Comparison of ENCODE assay signal across 8 cellular contexts in the genomic region with DNA sequence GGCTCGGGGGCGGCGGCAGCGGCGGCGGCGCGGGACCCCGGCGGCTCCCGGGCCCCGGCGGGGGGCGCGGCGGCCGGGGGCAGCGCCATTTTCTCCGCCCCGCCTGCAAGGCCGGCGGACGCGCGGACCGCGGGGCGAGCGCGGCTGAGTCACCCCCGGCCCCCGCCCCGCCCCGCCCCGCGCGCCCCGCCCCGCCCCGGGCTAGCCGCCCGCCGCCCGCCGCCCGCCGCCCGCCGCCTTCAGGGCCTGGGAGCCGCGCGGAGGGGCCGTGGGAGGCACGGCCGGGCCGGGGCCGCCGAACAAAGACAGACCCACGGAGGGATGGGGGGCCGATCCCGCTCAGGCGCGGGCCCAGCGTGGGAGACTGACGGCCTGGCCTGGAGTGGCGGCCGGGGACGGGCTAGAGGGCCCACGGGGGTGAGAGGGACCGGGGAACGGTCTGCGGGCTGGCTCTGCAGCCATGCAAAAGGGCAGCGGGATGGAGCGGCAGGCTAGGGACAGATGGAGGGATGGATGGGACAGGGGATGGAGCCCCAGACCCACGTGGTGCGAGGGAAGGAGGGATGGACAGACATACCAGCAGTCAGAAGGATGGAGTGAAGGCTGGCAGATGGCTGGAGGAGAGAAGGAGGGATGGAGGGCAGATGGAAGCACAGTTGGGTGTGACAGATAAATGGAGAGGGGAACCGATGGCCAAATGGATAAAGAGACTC. TPM values are rescaled to one million over a fixed set of nuclear protein-coding genes. Genes with fewer than 3 reads are reported as not detected.
DNase-seq lines count a peak whose midpoint lies in the region; ATAC-seq and TF ChIP-seq lines count a peak whose summit lies in the region.

Gene EIF4E3, minus strand, starts transcription at position 124 of the 713 bp plus-strand sequence. Its CDS starts 35 bp downstream, at position 89.

- no peaks in the 10 kb centered on the region for H3K4me1 ChIP-seq in Panc1 (ENCODE audit: control insufficient read depth, insufficient read depth, low read length)
- H3K4me1 ChIP-seq in heart right ventricle, result peaks cover 3 to 66% (median 19%) of the 10 kb centered on the region in 9 donors
- peaks cover 6 to 14% of the 10 kb centered on the region in 2 experiments for H3K4me1 ChIP-seq in trophoblast cell (ENCODE audit: control insufficient read depth in 1 of 2, insufficient read depth in 2 of 2, low read length in 2 of 2)

- H3K4me3 Mint-ChIP-seq in activated naive CD8-positive, alpha-beta T cell treated with anti-CD3 and anti-CD28 coated beads, Interleukin-2, amount 50 U/mL, for 24 hours, result peak within 1 kb of the TSS; percentile 91

- H3K9me3 ChIP-seq in Panc1 (ENCODE audit: control insufficient read depth, insufficient read depth, low read depth, low read length), result no peaks in the 10 kb centered on the region
- no peaks in the 10 kb centered on the region for H3K9me3 ChIP-seq in heart right ventricle
- peaks cover 3% of the 10 kb centered on the region for H3K9me3 ChIP-seq in trophoblast cell (ENCODE audit: insufficient read depth, low read depth, low read length)

- H2BK5ac ChIP-seq in trophoblast cell (ENCODE audit: low read depth, low read length, poor library complexity), result no peak within 1 kb of the TSS

- H3K36me3 ChIP-seq in Panc1 (ENCODE audit: control insufficient read depth, insufficient read depth, low read length), result no peaks in the 10 kb centered on the region
- H3K36me3 ChIP-seq in heart right ventricle, result no peaks in the 10 kb centered on the region
- no peaks in the 10 kb centered on the region for H3K36me3 ChIP-seq in trophoblast cell (ENCODE audit: control insufficient read depth in 1 of 2, insufficient read depth in 2 of 2, low read length in 2 of 2)

- H2BK12ac ChIP-seq in trophoblast cell (ENCODE audit: low read length), result no peak within 1 kb of the TSS

- TF ChIP-seq CTCF in Panc1 (IDR thresholded peaks at IDR 0.05) (no peak), heart right ventricle (IDR thresholded peaks at IDR 0.05) (no peak)

- H3K36me3 Mint-ChIP-seq in activated naive CD8-positive, alpha-beta T cell treated with anti-CD3 and anti-CD28 coated beads, Interleukin-2, amount 50 U/mL, for 24 hours (ENCODE audit: low read depth), result no peaks in the 10 kb centered on the region

- no peak within 1 kb of the TSS for H3K9ac ChIP-seq in trophoblast cell (ENCODE audit: low read length)

- H3K14ac ChIP-seq in trophoblast cell (ENCODE audit: low read length), result peak within 1 kb of the TSS; percentile 65

- WGBS in heart right ventricle, 2 donors, result 2 to 4% methylated on average over 28 to 77 of the region's 77 CpGs
- no CpG with 5 or more reads among the region's 77 CpGs for WGBS in trophoblast cell (ENCODE audit: extremely low coverage, insufficient coverage, insufficient read length)

- H2AFZ ChIP-seq in trophoblast cell (ENCODE audit: insufficient read depth, low read length, poor library complexity), result peak within 1 kb of the TSS; percentile 61

- no peak within 1 kb of the TSS for H3K23ac ChIP-seq in trophoblast cell (ENCODE audit: low read length)

- POLR2A ChIA-PET in Panc1 (lab: Charles Lee), result no interaction called here

- no peak within 1 kb of the TSS for H2BK120ac ChIP-seq in trophoblast cell (ENCODE audit: insufficient read depth, low read length, poor library complexity)

- H3K27ac Mint-ChIP-seq in activated naive CD8-positive, alpha-beta T cell treated with anti-CD3 and anti-CD28 coated beads, Interleukin-2, amount 50 U/mL, for 24 hours, result peak within 1 kb of the TSS; percentile 92

- H3K79me1 ChIP-seq in trophoblast cell (ENCODE audit: low read length), result no peaks in the 10 kb centered on the region

- intact Hi-C loops in Panc1 (cut with micrococcal nuclease; ENCODE audit: unreplicated experiment) (no loop called here), heart right ventricle (cut with DNase I) (loop anchor here in 5 of 10 donors (5.0 to 10.0 kb wide), 4 partner anchors 132 to 1359 kb away; partner anchors contain the start of gene SHQ1 (in 2 of the 5))

- no peak within 1 kb of the TSS for H3K27ac ChIP-seq in Panc1 (ENCODE audit: low read length)
- H3K27ac ChIP-seq in heart right ventricle, result peak within 1 kb of the TSS in 9 of 10 donors; percentile 70 to 92 (median 76)
- H3K27ac ChIP-seq in trophoblast cell (ENCODE audit: low read depth, low read length), result no peak within 1 kb of the TSS

- no peak within 1 kb of the TSS for H2AK5ac ChIP-seq in trophoblast cell (ENCODE audit: low read length)

- H3K27me3 ChIP-seq in Panc1 (ENCODE audit: control insufficient read depth, insufficient read depth, low read length) (peaks cover 18% of the 10 kb centered on the region), heart right ventricle (no peaks in the 10 kb centered on the region), trophoblast cell (ENCODE audit: insufficient read depth, low read length) (peaks cover 18% of the 10 kb centered on the region)

- in situ Hi-C loops in Panc1 (cut with HindIII; ENCODE audit: low pct_unique_long_range_greater_than_20kb, low sequenced_read_pairs), result no loop called here

- CTCF ChIA-PET in Panc1 (lab: Charles Lee), result no interaction called here

- no peak within 1 kb of the TSS for H3K4ac ChIP-seq in trophoblast cell (ENCODE audit: low read depth, low read length)

- DNase-seq in ELR (ENCODE audit: low read depth) (peak; percentile 49), HCEC 1CT (peak; percentile 14), Panc1 (ENCODE audit: low read depth, low spot score) (no peak), heart right ventricle (peak in 1 of 2 donors; percentile 46), trophoblast cell (peak in 1 of 2 donors; percentile 46), SKM-1 (lab: John Stamatoyannopoulos, UW; ENCODE audit: unreplicated experiment) (no peak), cortex of kidney (lab: John Stamatoyannopoulos, UW) (no peak)
- peak; percentile 42 for DNase-seq in activated naive CD8-positive, alpha-beta T cell treated with anti-CD3 and anti-CD28 coated beads, Interleukin-2, amount 50 U/mL, for 24 hours

- H3K4me1 Mint-ChIP-seq in activated naive CD8-positive, alpha-beta T cell treated with anti-CD3 and anti-CD28 coated beads, Interleukin-2, amount 50 U/mL, for 24 hours, result peaks cover 65% of the 10 kb centered on the region

- ATAC-seq in Panc1, result peak; percentile 68
- peak; percentile 27 for ATAC-seq in activated naive CD8-positive, alpha-beta T cell treated with anti-CD3 and anti-CD28 coated beads, Interleukin-2, amount 50 U/mL, for 24 hours
- peak; percentile 40 to 78 (median 64) for ATAC-seq in heart right ventricle

- peaks cover 2% of the 10 kb centered on the region for H3K79me2 ChIP-seq in trophoblast cell (ENCODE audit: control insufficient read depth, insufficient read depth, low read length, poor library complexity)

- peak within 1 kb of the TSS; percentile 39 for H3K4me3 ChIP-seq in Panc1 (ENCODE audit: low read depth in 2 of 2, low read length in 2 of 2)
- H3K4me3 ChIP-seq in heart right ventricle, result peak within 1 kb of the TSS; percentile 54 to 97 (median 80)
- peak within 1 kb of the TSS; percentile 77 for H3K4me3 ChIP-seq in trophoblast cell (ENCODE audit: low read depth, low read length)

- BruUV-seq in Panc1 (replicated peaks; lab: Mats Ljungman, UMichigan), result no TSS peak

- peak within 1 kb of the TSS; percentile 23 for H3K18ac ChIP-seq in trophoblast cell (ENCODE audit: low read length)

- no peak within 1 kb of the TSS for H4K91ac ChIP-seq in trophoblast cell (ENCODE audit: low read depth, low read length)

- H3K27me3 Mint-ChIP-seq in activated naive CD8-positive, alpha-beta T cell treated with anti-CD3 and anti-CD28 coated beads, Interleukin-2, amount 50 U/mL, for 24 hours, result no peaks in the 10 kb centered on the region

- H4K12ac ChIP-seq in trophoblast cell (ENCODE audit: low read depth, low read length), result no peak within 1 kb of the TSS

- H3K4me2 ChIP-seq in trophoblast cell (ENCODE audit: low read length), result peak within 1 kb of the TSS; percentile 74

- no peaks in the 10 kb centered on the region for H3K9me3 Mint-ChIP-seq in activated naive CD8-positive, alpha-beta T cell treated with anti-CD3 and anti-CD28 coated beads, Interleukin-2, amount 50 U/mL, for 24 hours

- H4K8ac ChIP-seq in trophoblast cell (ENCODE audit: low read depth, low read length), result peak within 1 kb of the TSS; percentile 12

RNA-seq across cellular contexts. Expression of gene EIF4E3, which starts in this region (rescaled TPM):
- total RNA-seq in Panc1 (2021; ENCODE audit: unreplicated experiment), result 0.39 TPM
- not detected for polyA plus RNA-seq in Panc1 (2012; ENCODE audit: insufficient read length)
- 10 to 100 TPM; 44.8 to 58.1 (median 53.0) TPM for total RNA-seq in heart right ventricle
- polyA plus RNA-seq in heart right ventricle, result 10 to 100 TPM; 12.9 to 13.1 TPM
- polyA plus RNA-seq in trophoblast cell (2013), result 1.5 and 1.9 TPM in 2 replicates

Comparison
In these comparisons a context has a peak if more than half of its experiments do, and no peak if none do; other contexts are left out.
1. RNA of gene EIF4E3 (total RNA-seq): 44.8 to 58.1 TPM in heart right ventricle; 0.39 TPM in Panc1 (single experiment); every median in the first group is over 10 times any median in the second.
2. Peak in ATAC-seq and H3K4me3 ChIP-seq in Panc1; RNA of the gene not detected or under 1 TPM.
3. DNase-seq: peak in ELR (single experiment), HCEC 1CT (single experiment) and activated naive CD8-positive, alpha-beta T cell treated with anti-CD3 and anti-CD28 coated beads, Interleukin-2, amount 50 U/mL, for 24 hours (single experiment); none in Panc1 (single experiment), SKM-1 (single experiment) and cortex of kidney (single experiment).
4. H3K27ac ChIP-seq: peak in heart right ventricle (9 of 10); none in Panc1 (single experiment) and trophoblast cell (single experiment).
5. Peak in every context shown above with its lines, with median percentiles within 50 percentile points of each other: ATAC-seq and H3K4me3 ChIP-seq.